Comparison of ENCODE assay signal across 13 cellular contexts in genomic region chr11:116696381-116696941, GRCh38.
DNase-seq lines count a peak whose midpoint lies in the region; ATAC-seq and TF ChIP-seq lines count a peak whose summit lies in the region.
"Had no signal": no experiment of that assay in that cellular context is flagged by ENCODE, and none has a peak within 500 bp of the region (broad histone marks: within the 10 kb centered on the region; RNA-seq: fewer than 3 reads in every experiment).

No MANE protein-coding gene starts in this region.

- TF ChIP-seq POLR2A in IMR-90 (IDR thresholded peaks at IDR 0.05; ENCODE audit: low read depth, low read length), result no peak
- no peak for TF ChIP-seq POLR2A in ovary (IDR thresholded peaks at IDR 0.05)

- no peaks in the 10 kb centered on the region for H3K9me3 ChIP-seq in IMR-90 (ENCODE audit: control insufficient read depth, insufficient read depth, low read length)
- H3K9me3 ChIP-seq in mammary epithelial cell (replicated peaks; ENCODE audit: insufficient read depth, low read length), result no peaks in the 10 kb centered on the region
- no peaks in the 10 kb centered on the region for H3K9me3 ChIP-seq in ovary
- H3K9me3 ChIP-seq: heart right ventricle had no signal

- TF ChIP-seq CTCF in IMR-90 (conservative IDR thresholded peaks at IDR 0.05; ENCODE audit: low read depth, low read length) (no peak), mammary epithelial cell (conservative IDR thresholded peaks at IDR 0.05 in 1 of 2, IDR thresholded peaks at IDR 0.05 in 1 of 2; ENCODE audit: extremely low read depth in 1 of 2, insufficient read depth in 1 of 2, low read depth in 1 of 2, low read length in 2 of 2) (no peak), ovary (IDR thresholded peaks at IDR 0.05) (no peak)

- no peak overlapping the region for H3K14ac ChIP-seq in IMR-90 (replicated peaks; ENCODE audit: low read depth, low read length)

- no peak for TF ChIP-seq EP300 in ovary (IDR thresholded peaks at IDR 0.05)

- no peak overlapping the region for H3K9ac ChIP-seq in IMR-90 (ENCODE audit: low read depth, low read length)
- no peak overlapping the region for H3K9ac ChIP-seq in mammary epithelial cell (ENCODE audit: insufficient read depth, low read length)
- no peak overlapping the region for H3K9ac ChIP-seq in mesendoderm (ENCODE audit: low read length)

- H3K4me1 ChIP-seq in IMR-90 (ENCODE audit: control insufficient read depth, insufficient read depth, low read length), result no peaks in the 10 kb centered on the region
- peaks cover 39% of the 10 kb centered on the region for H3K4me1 ChIP-seq in mammary epithelial cell (ENCODE audit: insufficient read depth, low read length)
- H3K4me1 ChIP-seq in mesendoderm (ENCODE audit: control insufficient read depth, low read depth, low read length), result no peaks in the 10 kb centered on the region
- no peaks in the 10 kb centered on the region for H3K4me1 ChIP-seq in ovary (ENCODE audit: insufficient read depth)
- H3K4me1 ChIP-seq: heart right ventricle had no signal

- H3K18ac ChIP-seq in IMR-90 (ENCODE audit: low read depth, low read length) (no peak overlapping the region), mesendoderm (ENCODE audit: low read length) (no peak overlapping the region)

- no peak for TF ChIP-seq RAD21 in IMR-90 (IDR thresholded peaks at IDR 0.05; ENCODE audit: low read length)

- H3K27ac ChIP-seq in IMR-90 (ENCODE audit: insufficient read depth, low read length), result no peak overlapping the region
- H3K27ac ChIP-seq in mammary epithelial cell (ENCODE audit: insufficient read depth, low read depth, low read length), result no peak overlapping the region
- no peak overlapping the region for H3K27ac ChIP-seq in mesendoderm (ENCODE audit: low read depth, low read length)
- no peak overlapping the region for H3K27ac ChIP-seq in ovary
- H3K27ac ChIP-seq: heart right ventricle had no signal

- intact Hi-C loops in IMR-90 (cut with micrococcal nuclease), result no loop called here
- intact Hi-C loops in mammary epithelial cell (cut with micrococcal nuclease), result no loop called here
- intact Hi-C loops in ovary (cut with DNase I), result loop anchor here in 1 of 4 donors (10.0 kb wide), 1 partner anchor 1362 kb away; no protein-coding TSS in a partner anchor

- DNase-seq in EH (ENCODE audit: low read depth) (peak; percentile 37), IMR-90 (no peak), mammary epithelial cell (no peak), mesendoderm (peak; percentile 73), ovary (no peak), MV-4-11 (lab: John Stamatoyannopoulos, UW) (no peak), germinal center (ENCODE audit: low spot score) (no peak)
- DNase-seq: activated CD4-positive, alpha-beta T cell treated with anti-CD3 and anti-CD28 coated beads for 1 hour; activated naive CD4-positive, alpha-beta T cell treated with anti-CD3 and anti-CD28 coated beads, Interleukin-2, amount 50 U/mL, for 16 hours; CD4-positive, alpha-beta T cell; dermis blood vessel endothelial cell; heart right ventricle had no signal

- no peak overlapping the region for H4K8ac ChIP-seq in IMR-90 (ENCODE audit: low read depth in 2 of 2, low read length in 2 of 2)
- H4K8ac ChIP-seq in mesendoderm (ENCODE audit: low read depth, low read length), result no peak overlapping the region

- no peaks in the 10 kb centered on the region for H3K9me1 ChIP-seq in IMR-90 (ENCODE audit: insufficient read depth, low read length)

- dilution Hi-C loops in IMR-90 (cut with HindIII; ENCODE audit: low sequenced_read_pairs, unreplicated experiment), result no loop called here
- dilution Hi-C loops in mammary epithelial cell (cut with HindIII; ENCODE audit: low sequenced_read_pairs), result no loop called here

- no peaks in the 10 kb centered on the region for H3K79me2 ChIP-seq in mammary epithelial cell (ENCODE audit: insufficient read depth, low read length)
- no peaks in the 10 kb centered on the region for H3K79me2 ChIP-seq in mesendoderm (ENCODE audit: control insufficient read depth, insufficient read depth, low read length)

- in situ Hi-C loops in IMR-90 (cut with MboI; ENCODE audit: low sequenced_read_pairs) (loop anchor here (25.0 kb wide), 1 partner anchor 1359 kb away; no protein-coding TSS in a partner anchor), mammary epithelial cell (cut with MboI; ENCODE audit: low sequenced_read_pairs in 2 of 2) (loop anchor here in 1 of 2 donors (25.0 kb wide), 1 partner anchor 1359 kb away; no protein-coding TSS in a partner anchor)

- no peak overlapping the region for H3K56ac ChIP-seq in IMR-90 (ENCODE audit: extremely low read depth, insufficient read depth, low read length)
- no peak overlapping the region for H3K56ac ChIP-seq in mesendoderm (ENCODE audit: low read length)

- no peak overlapping the region for H2AK9ac ChIP-seq in IMR-90 (replicated peaks; ENCODE audit: low read depth, low read length, poor library complexity)

- no peaks in the 10 kb centered on the region for H3K79me1 ChIP-seq in IMR-90 (ENCODE audit: low read depth in 1 of 2, low read length in 2 of 2)
- no peaks in the 10 kb centered on the region for H3K79me1 ChIP-seq in mesendoderm (ENCODE audit: low read length)

- POLR2A ChIA-PET in IMR-90 (lab: Charles Lee; ENCODE audit: unreplicated experiment), result no interaction called here

- no peak overlapping the region for H4K91ac ChIP-seq in IMR-90 (ENCODE audit: insufficient read depth, low read depth, low read length)

- no TSS peak for BruUV-seq in IMR-90 (replicated peaks; lab: Mats Ljungman, UMichigan)
- no TSS peak for BruUV-seq in mammary epithelial cell (replicated peaks; lab: Mats Ljungman, UMichigan)

- H3K23ac ChIP-seq in IMR-90 (ENCODE audit: low read depth, low read length) (no peak overlapping the region), mesendoderm (ENCODE audit: low read length) (no peak overlapping the region)

- no peaks in the 10 kb centered on the region; the same call in 1 of the 2 replicates for H4K20me1 ChIP-seq in IMR-90 (ENCODE audit: insufficient read depth, low read length)
- H4K20me1 ChIP-seq in mammary epithelial cell (ENCODE audit: insufficient read depth, low read length), result no peaks in the 10 kb centered on the region

- H2AK5ac ChIP-seq in IMR-90 (ENCODE audit: low read depth, low read length) (no peak overlapping the region), mesendoderm (ENCODE audit: low read length) (no peak overlapping the region)

- WGBS in IMR-90 (ENCODE audit: extremely low coverage in 2 of 2, insufficient read length in 1 of 2), 2 experiments, result no CpG with 5 or more reads among the region's 11 CpGs
- WGBS in mammary epithelial cell (ENCODE audit: low coverage, missing lambda C conversion rate), result 43% methylated on average over 1 of the region's 11 CpGs
- WGBS in mesendoderm (ENCODE audit: extremely low coverage, insufficient coverage, low lambda C conversion rate), result no CpG with 5 or more reads among the region's 11 CpGs
- 33 to 39% (median 38%) methylated on average over 11 of the region's 11 CpGs for WGBS in ovary, 3 donors

- no peak overlapping the region for H3K4me2 ChIP-seq in IMR-90 (ENCODE audit: low read depth, low read length)
- peak overlapping the region; percentile 41 for H3K4me2 ChIP-seq in mammary epithelial cell (ENCODE audit: insufficient read depth, low read depth, low read length)
- no peak overlapping the region for H3K4me2 ChIP-seq in mesendoderm (ENCODE audit: low read length)

- H2BK5ac ChIP-seq in IMR-90 (ENCODE audit: low read depth, low read length, poor library complexity, severe bottlenecking) (no peak overlapping the region), mesendoderm (ENCODE audit: low read length) (no peak overlapping the region)

- CTCF ChIA-PET in IMR-90 (lab: Yijun Ruan, JAX), result no interaction called here
- CTCF ChIA-PET in mammary epithelial cell (lab: Charles Lee; ENCODE audit: low non-redundant PET), result no interaction called here

- peak overlapping the region; percentile 32 for H2AFZ ChIP-seq in IMR-90 (replicated peaks; ENCODE audit: low read length, poor library complexity)
- no peak overlapping the region for H2AFZ ChIP-seq in mammary epithelial cell (ENCODE audit: low read depth, low read length)

- H3K36me3 ChIP-seq in IMR-90 (ENCODE audit: control insufficient read depth, insufficient read depth, low read length) (no peaks in the 10 kb centered on the region), mammary epithelial cell (ENCODE audit: insufficient read depth, low read length) (no peaks in the 10 kb centered on the region), mesendoderm (ENCODE audit: control insufficient read depth, insufficient read depth, low read length) (no peaks in the 10 kb centered on the region), ovary (no peaks in the 10 kb centered on the region)
- H3K36me3 ChIP-seq: heart right ventricle had no signal

- H4K5ac ChIP-seq in IMR-90 (ENCODE audit: low read depth, low read length) (no peak overlapping the region), mesendoderm (ENCODE audit: low read length) (no peak overlapping the region)

- no peak overlapping the region for H2BK20ac ChIP-seq in IMR-90 (ENCODE audit: low read depth, low read length)

- no peak overlapping the region for H3K4me3 ChIP-seq in IMR-90 (ENCODE audit: insufficient read depth, low read depth, low read length)
- no peak overlapping the region for H3K4me3 ChIP-seq in mammary epithelial cell (replicated peaks in 1 of 3; ENCODE audit: insufficient read depth in 1 of 3, low read depth in 2 of 3, low read length in 3 of 3)
- H3K4me3 ChIP-seq in mesendoderm (ENCODE audit: low read length), result no peak overlapping the region
- no peak overlapping the region for H3K4me3 ChIP-seq in ovary
- H3K4me3 ChIP-seq: heart right ventricle had no signal

- H2BK120ac ChIP-seq in IMR-90 (ENCODE audit: low read depth, low read length) (no peak overlapping the region), mesendoderm (ENCODE audit: low read depth, low read length) (no peak overlapping the region)

- H3K27me3 ChIP-seq in IMR-90 (ENCODE audit: control insufficient read depth, insufficient read depth, low read length) (peaks cover 18% of the 10 kb centered on the region), mammary epithelial cell (ENCODE audit: insufficient read depth, low read length) (no peaks in the 10 kb centered on the region), mesendoderm (ENCODE audit: insufficient read depth, low read length, poor library complexity) (no peaks in the 10 kb centered on the region), ovary (no peaks in the 10 kb centered on the region)

- ATAC-seq in IMR-90 (ENCODE audit: low read depth) (peak; percentile 62), HG03565 (IDR thresholded peaks at IDR 0.05; ENCODE audit: unreplicated experiment) (no peak)
- ATAC-seq: heart right ventricle had no signal

- H2BK15ac ChIP-seq in IMR-90 (ENCODE audit: low read depth, low read length) (no peak overlapping the region), mesendoderm (replicated peaks; ENCODE audit: low read depth) (no peak overlapping the region)

- H3K4ac ChIP-seq in IMR-90 (ENCODE audit: low read depth, low read length) (no peak overlapping the region), mesendoderm (ENCODE audit: low read depth, low read length) (no peak overlapping the region)

TF ChIP-seq in IMR-90, 13 proteins besides CTCF, POLR2A, EP300 and RAD21:
- no peak for TF ChIP-seq MXI1 (IDR thresholded peaks at IDR 0.05; ENCODE audit: borderline replicate concordance, low read depth, low read length)
- TF ChIP-seq MAFK (IDR thresholded peaks at IDR 0.05; ENCODE audit: low read depth, low read length), result 0 out of 2 replicates have a peak, but pooled peaks have one; percentile 41
TF ChIP-seq in IMR-90: peak in this region for 1.

Comparison
In these comparisons a context has a peak if more than half of its experiments do, and no peak if none do; other contexts are left out.
1. DNase-seq: peak in EH (single experiment) and mesendoderm (single experiment); none in IMR-90 (single experiment), mammary epithelial cell (single experiment), ovary (0 of 5), MV-4-11 (single experiment) and germinal center (single experiment).